Comparison of ENCODE assay signal across 8 cellular contexts in genomic region chr12:32302218-32302826, GRCh38.
DNase-seq lines count a peak whose midpoint lies in the region; ATAC-seq and TF ChIP-seq lines count a peak whose summit lies in the region.

No MANE protein-coding gene starts in this region.

- ATAC-seq in GM19463 (IDR thresholded peaks at IDR 0.05; ENCODE audit: unreplicated experiment) (peak; percentile 93), HG03442 (IDR thresholded peaks at IDR 0.05; ENCODE audit: unreplicated experiment) (peak; percentile 88), RWPE2 (ENCODE audit: low read depth) (peak; percentile 93), foreskin keratinocyte (peak; percentile 85)

- H3K4me1 ChIP-seq in RWPE2 (ENCODE audit: insufficient read depth, poor library complexity, severe bottlenecking), result no peaks in the 10 kb centered on the region
- no peaks in the 10 kb centered on the region for H3K4me1 ChIP-seq in foreskin keratinocyte
- H3K4me1 ChIP-seq in vagina, result no peaks in the 10 kb centered on the region

- intact Hi-C loops in vagina (cut with DNase I), result loop anchor here (10.0 kb wide), 2 partner anchors 618 to 648 kb away; partner anchors contain the start of gene ETFBKMT
- intact Hi-C loops in lower leg skin (cut with DNase I; ENCODE audit: low total_unique reads), result no loop called here

- DNase-seq in NCI-H2171 treated with DMSO at 0.1 percent for 48 hours (lab: John Stamatoyannopoulos, UW) (peak; percentile 45), NCI-H2171 (lab: John Stamatoyannopoulos, UW) (no peak), RWPE2 (ENCODE audit: low spot score) (no peak), foreskin keratinocyte (peak in 1 of 2 donors; percentile 43), vagina (ENCODE audit: extremely low spot score in 2 of 2) (no peak), lower leg skin (ENCODE audit: low spot score in 2 of 2) (no peak)

- H3K9me3 ChIP-seq in RWPE2 (ENCODE audit: severe bottlenecking) (no peaks in the 10 kb centered on the region), vagina (no peaks in the 10 kb centered on the region)

- WGBS in lower leg skin, 2 donors, result 52 to 80% methylated on average over 3 of the region's 3 CpGs

- no peak overlapping the region for H3K4me3 ChIP-seq in RWPE2 (ENCODE audit: severe bottlenecking)
- H3K4me3 ChIP-seq in vagina, result no peak overlapping the region
- H3K4me3 ChIP-seq in lower leg skin (ENCODE audit: low read depth, poor library complexity, severe bottlenecking), result no peak overlapping the region

- TF ChIP-seq POLR2A in vagina (IDR thresholded peaks at IDR 0.05) (no peak), lower leg skin (IDR thresholded peaks at IDR 0.05) (no peak)

- TF ChIP-seq CTCF in RWPE2 (IDR thresholded peaks at IDR 0.05; ENCODE audit: poor library complexity, severe bottlenecking), result peak; percentile 80
- TF ChIP-seq CTCF in foreskin keratinocyte (conservative IDR thresholded peaks at IDR 0.05), result peak; percentile 74
- peak in 1 of 3 experiments; percentile 7 for TF ChIP-seq CTCF in vagina (IDR thresholded peaks at IDR 0.05)
- TF ChIP-seq CTCF in lower leg skin (IDR thresholded peaks at IDR 0.05), result no peak

- peaks cover 12% of the 10 kb centered on the region for H3K36me3 ChIP-seq in RWPE2 (ENCODE audit: low read depth)
- H3K36me3 ChIP-seq in vagina, result no peaks in the 10 kb centered on the region

- H3K27me3 ChIP-seq in RWPE2 (ENCODE audit: insufficient read depth, poor library complexity, severe bottlenecking) (no peaks in the 10 kb centered on the region), foreskin keratinocyte (no peaks in the 10 kb centered on the region), vagina (no peaks in the 10 kb centered on the region)

- H3K27ac ChIP-seq in RWPE2 (ENCODE audit: poor library complexity, severe bottlenecking) (no peak overlapping the region), foreskin keratinocyte (no peak overlapping the region), vagina (no peak overlapping the region)

Comparison
In these comparisons a context has a peak if more than half of its experiments do, and no peak if none do; other contexts are left out.
1. CTCF ChIP-seq: peak in RWPE2 (single experiment) and foreskin keratinocyte (single experiment); none in lower leg skin (0 of 3).
2. Peak in every context shown above with its lines, with median percentiles within 50 percentile points of each other: ATAC-seq.